Comparison of ENCODE assay signal across 16 cellular contexts in genomic region chr1:46554236-46555080, GRCh38.
"Had no signal": no experiment of that assay in that cellular context is flagged by ENCODE, and none has a peak within 500 bp of the region (broad histone marks: within the 10 kb centered on the region; RNA-seq: fewer than 3 reads in every experiment).

No MANE protein-coding gene starts in this region.

- DNase-seq: activated CD4-positive, CD25-positive, alpha-beta regulatory T cell; activated CD8-positive, alpha-beta memory T cell treated with anti-CD3 and anti-CD28 coated beads, Interleukin-2, amount 10 ng/mL, durations not matched to agents 7 days and 5 days; activated effector memory CD4-positive, alpha-beta T cell treated with Interleukin-2 at 50 U/mL for 16 hours; activated T-cell treated with anti-CD3 and anti-CD28 coated beads, Interleukin-2, amount 50 U/mL, for 24 hours; brain microvascular endothelial cell; effector memory CD8-positive, alpha-beta T cell; islet precursor cell; left lung; mesendoderm; nephron progenitor cell; stimulated activated CD4-positive, alpha-beta T cell treated with anti-CD3 and anti-CD28 coated beads, Interleukin-2, amount 100 ng/mL, for 48 hours; stimulated activated CD8-positive, alpha-beta memory T cell treated with anti-CD3 and anti-CD28 coated beads, Interleukin-4, amount 100 ng/mL, for 48 hours; testis had no signal

- H3K4me3 ChIP-seq: gastroesophageal sphincter, left lung, testis, upper lobe of right lung had no signal

- H3K4me1 ChIP-seq: testis, upper lobe of right lung had no signal

- H3K27me3 ChIP-seq: brain microvascular endothelial cell, testis, upper lobe of right lung had no signal

- H3K9me3 ChIP-seq: gastroesophageal sphincter, left lung, testis, upper lobe of right lung had no signal

- H3K27ac ChIP-seq: brain microvascular endothelial cell, gastroesophageal sphincter, left lung, testis, upper lobe of right lung had no signal

- FAIRE-seq: TTC549 had no signal

- H3K36me3 ChIP-seq: brain microvascular endothelial cell had no signal
